11 cellular contexts compared by ENCODE assay signal in genomic region chr14:68946423-68946822, GRCh38. TPM values are rescaled to one million over a fixed set of nuclear protein-coding genes. Genes with fewer than 3 reads are reported as not detected.
DNase-seq lines count a peak whose midpoint lies in the region; ATAC-seq and TF ChIP-seq lines count a peak whose summit lies in the region.
"Had no signal": no experiment of that assay in that cellular context is flagged by ENCODE, and none has a peak within 500 bp of the region (broad histone marks: within the 10 kb centered on the region; RNA-seq: fewer than 3 reads in every experiment).

No MANE protein-coding gene starts in this region.

- no peak for TF ChIP-seq CTCF in CD8-positive, alpha-beta T cell (IDR thresholded peaks at IDR 0.05)
- TF ChIP-seq CTCF in activated CD8-positive, alpha-beta T cell treated with anti-CD3 and anti-CD28 coated beads for 36 hours (IDR thresholded peaks at IDR 0.05), result no peak
- no peak for TF ChIP-seq CTCF in hepatocyte (IDR thresholded peaks at IDR 0.05; ENCODE audit: poor library complexity)
- TF ChIP-seq CTCF in spleen (IDR thresholded peaks at IDR 0.05 in 8 of 11, conservative IDR thresholded peaks at IDR 0.05 in 3 of 11), result no peak

- no peaks in the 10 kb centered on the region for H3K27me3 ChIP-seq in CD8-positive, alpha-beta T cell (ENCODE audit: insufficient read depth, low read length)
- H3K27me3 ChIP-seq in hepatocyte (no peaks in the 10 kb centered on the region), spleen (replicated peaks in 1 of 7) (peaks cover 0 to 3% (median 0%) of the 10 kb centered on the region in 7 donors)
- no peaks in the 10 kb centered on the region for H3K27me3 ChIP-seq in effector memory CD4-positive, alpha-beta T cell (replicated peaks; ENCODE audit: control insufficient read depth, insufficient read depth, low read length, poor library complexity, severe bottlenecking)

- peaks cover 9% of the 10 kb centered on the region for H4K20me1 ChIP-seq in hepatocyte (ENCODE audit: insufficient read depth, poor library complexity, severe bottlenecking)

- 96% methylated on average over 4 of the region's 4 CpGs for WGBS in hepatocyte (ENCODE audit: low lambda C conversion rate, missing lambda C conversion rate)
- 80 to 100% (median 93%) methylated on average over 4 of the region's 4 CpGs for WGBS in spleen, 5 donors

- H3K9me2 ChIP-seq in hepatocyte (replicated peaks; ENCODE audit: insufficient read depth), result no peaks in the 10 kb centered on the region

- H2AFZ ChIP-seq in hepatocyte, result no peak overlapping the region

- H3K36me3 Mint-ChIP-seq in CD8-positive, alpha-beta T cell, result peaks cover 33% of the 10 kb centered on the region
- H3K36me3 Mint-ChIP-seq in activated CD8-positive, alpha-beta T cell treated with anti-CD3 and anti-CD28 coated beads for 36 hours (ENCODE audit: low read depth), result peaks cover 17% of the 10 kb centered on the region

- peak overlapping the region; percentile 97 for H3K27ac Mint-ChIP-seq in CD8-positive, alpha-beta T cell
- peak overlapping the region; percentile 77 for H3K27ac Mint-ChIP-seq in activated CD8-positive, alpha-beta T cell treated with anti-CD3 and anti-CD28 coated beads for 36 hours

- no peaks in the 10 kb centered on the region for H3K9me3 Mint-ChIP-seq in CD8-positive, alpha-beta T cell
- H3K9me3 Mint-ChIP-seq in activated CD8-positive, alpha-beta T cell treated with anti-CD3 and anti-CD28 coated beads for 36 hours, result no peaks in the 10 kb centered on the region
- H3K9me3 Mint-ChIP-seq: CD4-positive, alpha-beta memory T cell had no signal

- TF ChIP-seq POLR2A in spleen (IDR thresholded peaks at IDR 0.05), result no peak

- no peaks in the 10 kb centered on the region for H3K27me3 Mint-ChIP-seq in CD8-positive, alpha-beta T cell (ENCODE audit: low read depth)
- no peaks in the 10 kb centered on the region for H3K27me3 Mint-ChIP-seq in activated CD8-positive, alpha-beta T cell treated with anti-CD3 and anti-CD28 coated beads for 36 hours
- H3K27me3 Mint-ChIP-seq: CD4-positive, alpha-beta memory T cell had no signal

- DNase-seq in CD8-positive, alpha-beta T cell, result no peak
- DNase-seq in activated CD8-positive, alpha-beta T cell treated with anti-CD3 and anti-CD28 coated beads for 36 hours, result no peak
- DNase-seq in hepatocyte (ENCODE audit: low spot score), result no peak
- DNase-seq in spleen, result no peak
- DNase-seq in stimulated activated CD8-positive, alpha-beta memory T cell treated with anti-CD3 and anti-CD28 coated beads, Interleukin-4, amount 100 ng/mL, for 48 hours, result no peak
- DNase-seq in NCI-H748 treated with DMSO at 0.1 percent for 48 hours (lab: John Stamatoyannopoulos, UW), result no peak
- DNase-seq in effector memory CD4-positive, alpha-beta T cell, result no peak
- DNase-seq: CD4-positive, alpha-beta memory T cell; NCI-H2171 treated with DMSO at 0.1 percent for 48 hours; occipital lobe had no signal

- peaks cover 98% of the 10 kb centered on the region for H3K4me1 ChIP-seq in CD8-positive, alpha-beta T cell (ENCODE audit: insufficient read depth, low read length)
- peaks cover 64% of the 10 kb centered on the region for H3K4me1 ChIP-seq in hepatocyte (ENCODE audit: insufficient read depth)
- peaks cover 12 to 99% (median 52%) of the 10 kb centered on the region in 6 donors for H3K4me1 ChIP-seq in spleen
- no peaks in the 10 kb centered on the region for H3K4me1 ChIP-seq in effector memory CD4-positive, alpha-beta T cell (ENCODE audit: control insufficient read depth, insufficient read depth, low read length, poor library complexity, severe bottlenecking)

- H3K27ac ChIP-seq in CD8-positive, alpha-beta T cell (ENCODE audit: low read depth, low read length), result peak overlapping the region; percentile 42
- peak overlapping the region; percentile 51 for H3K27ac ChIP-seq in hepatocyte
- peak overlapping the region in 5 of 8 donors; percentile 48 to 92 (median 90) for H3K27ac ChIP-seq in spleen
- no peak overlapping the region for H3K27ac ChIP-seq in effector memory CD4-positive, alpha-beta T cell (ENCODE audit: insufficient read depth, low read length, poor library complexity, severe bottlenecking)

- intact Hi-C loops in CD8-positive, alpha-beta T cell (cut with DNase I, micrococcal nuclease), result loop anchor here in 1 of 2 experiments (2.0 kb wide), 1 partner anchor 32 kb away; the partner anchor contains the start of gene ACTN1
- intact Hi-C loops in activated CD8-positive, alpha-beta T cell treated with anti-CD3 and anti-CD28 coated beads for 36 hours (cut with micrococcal nuclease), result no loop called here
- intact Hi-C loops in spleen (cut with DNase I; ENCODE audit: low total_unique reads), result no loop called here

- H3K4me3 Mint-ChIP-seq in CD8-positive, alpha-beta T cell, result peak overlapping the region; percentile 4
- no peak overlapping the region for H3K4me3 Mint-ChIP-seq in activated CD8-positive, alpha-beta T cell treated with anti-CD3 and anti-CD28 coated beads for 36 hours

- peaks cover 96% of the 10 kb centered on the region for H3K79me2 ChIP-seq in hepatocyte

- POLR2A ChIA-PET in CD8-positive, alpha-beta T cell (lab: Charles Lee), result interaction anchor here (1.1 to 1.7 kb wide), 2 partner anchors 21 to 23 kb away, joined by 4 read pairs; no protein-coding TSS in a partner anchor
- POLR2A ChIA-PET in activated CD8-positive, alpha-beta T cell treated with anti-CD3 and anti-CD28 coated beads for 36 hours (lab: Charles Lee), result interaction anchor here (0.7 to 1.6 kb wide), 3 partner anchors 9 to 23 kb away, joined by 3 to 6 read pairs (median 3); no protein-coding TSS in a partner anchor

- H3K4me3 ChIP-seq in CD8-positive, alpha-beta T cell (ENCODE audit: low read depth, low read length), result peak overlapping the region; percentile 26
- no peak overlapping the region for H3K4me3 ChIP-seq in hepatocyte
- no peak overlapping the region for H3K4me3 ChIP-seq in spleen
- H3K4me3 ChIP-seq in effector memory CD4-positive, alpha-beta T cell (ENCODE audit: insufficient read depth, low read depth, low read length, poor library complexity, severe bottlenecking), result no peak overlapping the region

- CTCF ChIA-PET in CD8-positive, alpha-beta T cell (lab: Charles Lee), result interaction anchor here (0.9 to 1.9 kb wide), 5 partner anchors 10 to 35 kb away, joined by 3 to 5 read pairs (median 3); no protein-coding TSS in a partner anchor
- CTCF ChIA-PET in activated CD8-positive, alpha-beta T cell treated with anti-CD3 and anti-CD28 coated beads for 36 hours (lab: Charles Lee), result interaction anchor here (1.1 to 1.9 kb wide), 3 partner anchors 8 to 23 kb away, joined by 3 to 6 read pairs (median 4); no protein-coding TSS in a partner anchor

- H3K4me1 Mint-ChIP-seq in CD8-positive, alpha-beta T cell (ENCODE audit: low read depth), result peaks cover 91% of the 10 kb centered on the region
- peaks cover 84% of the 10 kb centered on the region for H3K4me1 Mint-ChIP-seq in activated CD8-positive, alpha-beta T cell treated with anti-CD3 and anti-CD28 coated beads for 36 hours (ENCODE audit: low read depth)

- H3K4me2 ChIP-seq in hepatocyte, result no peak overlapping the region

- ATAC-seq in CD8-positive, alpha-beta T cell, result no peak
- no peak for ATAC-seq in activated CD8-positive, alpha-beta T cell treated with anti-CD3 and anti-CD28 coated beads for 36 hours
- ATAC-seq in HG03039 (IDR thresholded peaks at IDR 0.05; ENCODE audit: unreplicated experiment), result no peak

- H3K9me3 ChIP-seq in CD8-positive, alpha-beta T cell (ENCODE audit: low read length), result no peaks in the 10 kb centered on the region
- no peaks in the 10 kb centered on the region for H3K9me3 ChIP-seq in hepatocyte (ENCODE audit: low read depth)
- H3K9me3 ChIP-seq in spleen, result no peaks in the 10 kb centered on the region
- H3K9me3 ChIP-seq in effector memory CD4-positive, alpha-beta T cell (ENCODE audit: control insufficient read depth, low read length), result no peaks in the 10 kb centered on the region

- no peaks in the 10 kb centered on the region for H3K36me3 ChIP-seq in CD8-positive, alpha-beta T cell (ENCODE audit: insufficient read depth, low read length)
- H3K36me3 ChIP-seq in hepatocyte (replicated peaks; ENCODE audit: insufficient read depth, low read depth) (no peaks in the 10 kb centered on the region), spleen (no peaks in the 10 kb centered on the region)
- H3K36me3 ChIP-seq in effector memory CD4-positive, alpha-beta T cell (ENCODE audit: control insufficient read depth, insufficient read depth, low read length), result no peaks in the 10 kb centered on the region

RNA-seq across cellular contexts. Expression of gene ACTN1, which starts 32.7 kb away (rescaled TPM):
- total RNA-seq in CD8-positive, alpha-beta T cell, result 100 to 1,000 TPM; 153 to 161 TPM
- total RNA-seq in activated CD8-positive, alpha-beta T cell treated with anti-CD3 and anti-CD28 coated beads for 36 hours, result 100 to 1,000 TPM; 214 TPM
- total RNA-seq in hepatocyte (82.2 and 88.0 TPM in 2 replicates), spleen (100 to 1,000 TPM in 5 of 7 donors, 10 to 100 TPM in 2; 87.3 to 315 (median 121) TPM)
- polyA plus RNA-seq in hepatocyte (157 and 163 TPM in 2 replicates), spleen (10 to 100 TPM; 15.4 to 33.0 (median 26.0) TPM)
